ENCODE assay signal across 18 cellular contexts in genomic region chr12:50431656-50432055, GRCh38. TPM values are rescaled to one million over a fixed set of nuclear protein-coding genes. Genes with fewer than 3 reads are reported as not detected.
"Had no signal": no experiment of that assay in that cellular context is flagged by ENCODE, and none has a peak within 500 bp of the region (broad histone marks: within the 10 kb centered on the region; RNA-seq: fewer than 3 reads in every experiment).

No MANE protein-coding gene starts in this region.

RNA-seq across cellular contexts. Expression of gene FAM186A, which starts 35.2 kb away (rescaled TPM):
- total RNA-seq: dermis blood vessel endothelial cell, dorsolateral prefrontal cortex, esophagus mucosa, esophagus squamous epithelium, gastrocnemius medialis, glomerular endothelial cell, heart right ventricle, kidney epithelial cell, left cardiac atrium, left ventricle myocardium inferior, lower leg skin, lower lobe of right lung, lung microvascular endothelial cell, mesenteric fat pad, mesothelial cell of epicardium, mucosa of descending colon, myocyte had no signal
- polyA plus RNA-seq: heart right ventricle, keratinocyte had no signal
